9 cellular contexts compared by ENCODE assay signal in genomic region chrX:149525389-149525788, GRCh38. TPM values are rescaled to one million over a fixed set of nuclear protein-coding genes. Genes with fewer than 3 reads are reported as not detected.
DNase-seq lines count a peak whose midpoint lies in the region; ATAC-seq and TF ChIP-seq lines count a peak whose summit lies in the region.
"Not testable (repeated sequence)": the region's sequence is repeated elsewhere in the genome, so short reads cannot be mapped to it uniquely, and the experiment has no call there.
"Had no signal": no experiment of that assay in that cellular context is flagged by ENCODE, and none has a peak within 500 bp of the region (broad histone marks: within the 10 kb centered on the region; RNA-seq: fewer than 3 reads in every experiment).

No MANE protein-coding gene starts in this region.

- H3K9me3 Mint-ChIP-seq in CD8-positive, alpha-beta T cell = not testable (repeated sequence)

- peaks cover 52% of the 10 kb centered on the region for H3K4me1 Mint-ChIP-seq in CD8-positive, alpha-beta T cell (ENCODE audit: low read depth)
- H3K4me1 Mint-ChIP-seq in T-helper 17 cell = peaks cover 20% of the 10 kb centered on the region

- WGBS in heart right ventricle, 2 donors = 15 to 57% methylated on average over 2 to 4 of the region's 10 CpGs

- CTCF ChIA-PET in CD8-positive, alpha-beta T cell (lab: Charles Lee) = not testable (repeated sequence)

- not testable (repeated sequence) for H3K36me3 ChIP-seq in CD8-positive, alpha-beta T cell (ENCODE audit: insufficient read depth, low read length); heart right ventricle

- not testable (repeated sequence) for H3K36me3 Mint-ChIP-seq in CD8-positive, alpha-beta T cell; T-helper 17 cell (ENCODE audit: low read depth)

- intact Hi-C loops in CD8-positive, alpha-beta T cell (cut with DNase I, micrococcal nuclease) = not testable (repeated sequence)
- intact Hi-C loops in heart right ventricle (cut with DNase I) = loop anchor here in 1 of 10 donors (10.0 kb wide), 1 partner anchor 359 kb away; the partner anchor contains the start of gene MAGEA8

- not testable (repeated sequence) for H3K27me3 Mint-ChIP-seq in CD8-positive, alpha-beta T cell (ENCODE audit: low read depth); T-helper 17 cell

- H3K27ac Mint-ChIP-seq in CD8-positive, alpha-beta T cell = peak overlapping the region; percentile 87
- peak overlapping the region; percentile 94 for H3K27ac Mint-ChIP-seq in T-helper 17 cell

- not testable (repeated sequence) for H3K27me3 ChIP-seq in CD8-positive, alpha-beta T cell (ENCODE audit: insufficient read depth, low read length); heart right ventricle

- POLR2A ChIA-PET in CD8-positive, alpha-beta T cell (lab: Charles Lee) = not testable (repeated sequence)

- not testable (repeated sequence) for H3K4me3 ChIP-seq in CD8-positive, alpha-beta T cell (ENCODE audit: low read depth, low read length); heart right ventricle

- ATAC-seq in CD8-positive, alpha-beta T cell = peak; percentile 76
- ATAC-seq in GM19397 (IDR thresholded peaks at IDR 0.05; ENCODE audit: unreplicated experiment) (peak; percentile 93), HG03097 (IDR thresholded peaks at IDR 0.05; ENCODE audit: low FRiP score, unreplicated experiment) (peak; percentile 93), T-helper 17 cell (peak; percentile 79), heart right ventricle (peak; percentile 36 to 84 (median 67))

- DNase-seq in CD8-positive, alpha-beta T cell = peak in 6 of 7 experiments; percentile 44 to 86 (median 65)
- DNase-seq in NCI-H1694 treated with DMSO at 0.1 percent for 48 hours (lab: John Stamatoyannopoulos, UW) = peak; percentile 32
- peak; percentile 43 to 68 (median 43) for DNase-seq in T-helper 17 cell
- DNase-seq in activated naive CD4-positive, alpha-beta T cell treated with Interleukin-2 at 50 U/mL for 16 hours = peak; percentile 66
- DNase-seq in heart right ventricle = peak; percentile 23 to 32
- DNase-seq in stimulated activated CD4-positive, alpha-beta T cell treated with anti-CD3 and anti-CD28 coated beads, Interleukin-12 subunit alpha, Interleukin-12 subunit beta, amount 100 ng/mL, for 4 hours = peak; percentile 44

- H3K9me3 ChIP-seq in CD8-positive, alpha-beta T cell (ENCODE audit: low read length); T-helper 17 cell (ENCODE audit: control insufficient read depth, low read length, poor library complexity, severe bottlenecking); heart right ventricle: not testable (repeated sequence)

- peaks cover 42% of the 10 kb centered on the region for H3K4me1 ChIP-seq in CD8-positive, alpha-beta T cell (ENCODE audit: insufficient read depth, low read length)
- peaks cover 0 to 16% (median 0%) of the 10 kb centered on the region in 9 donors for H3K4me1 ChIP-seq in heart right ventricle

- H3K27ac ChIP-seq in CD8-positive, alpha-beta T cell (ENCODE audit: low read depth, low read length) = peak overlapping the region; percentile 82
- H3K27ac ChIP-seq in heart right ventricle = peak overlapping the region in 2 of 10 donors; percentile 28 to 73

- not testable (repeated sequence) for TF ChIP-seq CTCF in CD8-positive, alpha-beta T cell (IDR thresholded peaks at IDR 0.05); heart right ventricle (IDR thresholded peaks at IDR 0.05)

- H3K4me3 Mint-ChIP-seq in CD8-positive, alpha-beta T cell = peak overlapping the region; percentile 56
- H3K4me3 Mint-ChIP-seq in T-helper 17 cell = peak overlapping the region; percentile 55

RNA-seq across cellular contexts. Expression of gene EOLA1, which starts 15.4 kb away (rescaled TPM):
- total RNA-seq in CD8-positive, alpha-beta T cell = 10 to 100 TPM; 88.4 to 97.8 TPM
- total RNA-seq in T-helper 17 cell (10 to 100 TPM; 66.3 to 72.5 TPM), heart right ventricle (10 to 100 TPM; 20.6 to 35.8 (median 26.1) TPM)
- 10 to 100 TPM; 21.0 to 37.7 TPM for polyA plus RNA-seq in heart right ventricle

RNA-seq across cellular contexts. Expression of gene IDS, which starts 20.3 kb away (rescaled TPM):
- total RNA-seq in CD8-positive, alpha-beta T cell = 100 to 1,000 TPM; 230 to 240 TPM
- total RNA-seq in T-helper 17 cell (100 to 1,000 TPM; 346 to 507 TPM), heart right ventricle (10 to 100 TPM; 65.3 to 89.5 (median 73.5) TPM)
- polyA plus RNA-seq in heart right ventricle = 10 to 100 TPM; 24.0 to 30.5 TPM

RNA-seq across cellular contexts. Expression of gene HSFX3, which starts 24.3 kb away (rescaled TPM):
- not detected for total RNA-seq in CD8-positive, alpha-beta T cell
- not detected for total RNA-seq in T-helper 17 cell
- under 1 TPM in 2 of 10 donors, not detected in 8; 0.21 to 0.31 TPM for total RNA-seq in heart right ventricle
- under 1 TPM in 1 of 2 donors, not detected in 1; 0.12 TPM for polyA plus RNA-seq in heart right ventricle
- total RNA-seq: subcutaneous adipose tissue had no signal
